Comparison of ENCODE assay signal across 23 cellular contexts in the genomic region with DNA sequence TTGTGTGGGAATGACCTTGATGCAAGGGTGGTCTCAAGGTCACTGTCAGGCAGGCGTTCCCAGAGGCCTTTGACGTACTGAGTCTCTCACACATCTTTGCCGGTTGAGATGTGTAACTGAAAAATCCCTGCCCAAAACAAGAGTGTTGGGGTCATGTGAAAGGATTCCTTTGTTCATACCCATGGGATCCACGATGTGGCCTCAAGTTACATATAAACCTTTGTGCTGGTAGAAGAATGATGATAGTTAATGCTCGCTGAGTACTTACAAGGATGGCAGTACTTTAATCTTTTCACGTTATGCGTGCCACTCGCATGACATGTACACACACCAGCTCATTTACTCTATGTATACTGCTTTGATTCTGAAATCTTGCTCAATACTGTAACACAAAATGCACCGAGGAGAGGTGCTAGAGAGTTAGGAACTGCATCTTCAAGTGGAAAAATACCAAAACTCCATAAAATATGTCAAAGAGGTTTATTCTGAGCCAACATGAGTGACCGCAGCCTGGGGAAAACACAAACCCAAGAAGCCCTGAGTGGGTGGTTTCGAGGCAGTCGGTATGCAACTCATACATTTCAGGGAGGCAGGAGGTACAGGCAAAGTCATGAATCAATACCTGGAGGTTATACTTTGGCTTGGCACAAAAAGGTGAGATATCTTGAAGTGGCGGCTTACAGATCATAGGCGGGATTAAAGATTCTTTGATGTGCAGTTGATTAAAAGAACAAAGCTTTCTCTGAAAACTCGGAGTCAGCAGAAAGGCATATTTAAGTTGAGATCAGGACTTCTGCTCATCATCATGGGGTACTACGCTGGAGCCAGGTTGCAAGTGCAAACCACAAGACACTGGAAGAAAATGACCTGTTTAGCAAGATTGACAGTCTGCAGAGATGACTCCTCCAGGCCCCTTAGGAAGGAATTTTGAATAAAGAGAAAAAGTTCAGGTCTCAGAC.
DNase-seq lines count a peak whose midpoint lies in the region; ATAC-seq, FAIRE-seq and TF ChIP-seq lines count a peak whose summit lies in the region.
"Had no signal": no experiment of that assay in that cellular context is flagged by ENCODE, and none has a peak within 500 bp of the region (broad histone marks: within the 10 kb centered on the region; RNA-seq: fewer than 3 reads in every experiment).

No MANE protein-coding gene starts in this region.

- TF ChIP-seq CTCF in HepG2 (CRISPR knock-in tag; IDR thresholded peaks at IDR 0.05), result no peak
- no peak for TF ChIP-seq CTCF in right lobe of liver (IDR thresholded peaks at IDR 0.05)
- no peak for TF ChIP-seq CTCF in foreskin fibroblast (IDR thresholded peaks at IDR 0.05; ENCODE audit: low read depth, low read length)
- TF ChIP-seq CTCF in RWPE1 (conservative IDR thresholded peaks at IDR 0.05; ENCODE audit: low read depth), result no peak

- CTCF ChIA-PET in HepG2 (lab: Yijun Ruan, JAX; ENCODE audit: low intra/inter-chr PET ratio, low total read pairs) (no interaction called here), RWPE1 (lab: Yijun Ruan, JAX) (no interaction called here)

- H3K27ac ChIP-seq in HepG2 (ENCODE audit: extremely low read length, insufficient read depth, low read length) (no peak overlapping the region), right lobe of liver (no peak overlapping the region), RWPE1 (no peak overlapping the region)
- H3K27ac ChIP-seq: C4-2B, gastroesophageal sphincter, neural progenitor cell, WERI-Rb-1 had no signal

- intact Hi-C loops in HepG2 (cut with micrococcal nuclease; ENCODE audit: unreplicated experiment), result no loop called here
- intact Hi-C loops in right lobe of liver (cut with DNase I), result no loop called here

- in situ Hi-C loops in HepG2 (cut with HindIII; ENCODE audit: extremely low pct_ligation_motif_present, low pct_unique_long_range_greater_than_20kb), result no loop called here

- WGBS in HepG2 (ENCODE audit: low lambda C conversion rate), result 40% methylated on average over 15 of the region's 16 CpGs
- 76% methylated on average over 15 of the region's 16 CpGs for WGBS in right lobe of liver (ENCODE audit: insufficient coverage, low coverage, low lambda C conversion rate, missing lambda C conversion rate)

- TF ChIP-seq POLR2A in HepG2 (IDR thresholded peaks at IDR 0.05; ENCODE audit: insufficient read depth in 1 of 2, low read depth in 2 of 2, low read length in 2 of 2) (no peak), right lobe of liver (IDR thresholded peaks at IDR 0.05) (no peak)

- H3K9me3 ChIP-seq in HepG2 (ENCODE audit: low read length), result no peaks in the 10 kb centered on the region
- no peaks in the 10 kb centered on the region for H3K9me3 ChIP-seq in right lobe of liver
- H3K9me3 ChIP-seq: gastroesophageal sphincter had no signal

- TF ChIP-seq RAD21 in HepG2 (CRISPR knock-in tag; IDR thresholded peaks at IDR 0.05), result no peak

- H3K79me2 ChIP-seq in HepG2 (ENCODE audit: insufficient read depth, low read length), result no peaks in the 10 kb centered on the region

- TF ChIP-seq EP300 in HepG2 (IDR thresholded peaks at IDR 0.05; ENCODE audit: low read depth in 2 of 2, low read length in 2 of 2) (no peak), HepG2 (CRISPR knock-in tag; IDR thresholded peaks at IDR 0.05; ENCODE audit: borderline replicate concordance) (no peak)

- DNase-seq in HepG2 (ENCODE audit: low spot score) (peak; percentile 6), right lobe of liver (no peak), RPMI7951 (ENCODE audit: low read depth) (peak; percentile 68), foreskin fibroblast (peak; percentile 13 to 30), hippocampal formation (lab: John Stamatoyannopoulos, UW) (no peak), NCI-H2107 treated with DMSO at 0.1 percent for 48 hours (lab: John Stamatoyannopoulos, UW; ENCODE audit: unreplicated experiment) (no peak), RWPE1 (ENCODE audit: low spot score) (no peak), DMS79 treated with DMSO at 0.1 percent for 48 hours (lab: John Stamatoyannopoulos, UW) (no peak)
- DNase-seq: activated CD4-positive, alpha-beta T cell treated with anti-CD3 and anti-CD28 coated beads, Interleukin-2, amount 50 U/mL, for 4 hours; activated effector memory CD4-positive, alpha-beta T cell treated with anti-CD3 and anti-CD28 coated beads, Interleukin-2, amount 50 U/mL, for 16 hours; Calu3; effector CD4-positive, alpha-beta T cell; Karpas-422; MV-4-11; NCI-H69; T-helper 2 cell; WERI-Rb-1 had no signal

- H3K36me3 ChIP-seq in HepG2 (replicated peaks in 1 of 2; ENCODE audit: control insufficient read depth in 1 of 2, insufficient read depth in 2 of 2, low read length in 2 of 2) (no peaks in the 10 kb centered on the region), right lobe of liver (no peaks in the 10 kb centered on the region)
- H3K36me3 ChIP-seq: gastroesophageal sphincter, neural progenitor cell, WERI-Rb-1 had no signal

- FAIRE-seq in HepG2 (lab: Jason Lieb, UNC), result no peak
- FAIRE-seq: H54, keratinocyte had no signal

- H2AFZ ChIP-seq in HepG2 (ENCODE audit: low read length), result no peak overlapping the region
- H2AFZ ChIP-seq: neural progenitor cell had no signal

- BruUV-seq in HepG2 (replicated peaks; lab: Mats Ljungman, UMichigan), result no TSS peak

- H3K4me1 ChIP-seq in HepG2 (ENCODE audit: insufficient read depth, low read length) (no peaks in the 10 kb centered on the region), right lobe of liver (no peaks in the 10 kb centered on the region)
- H3K4me1 ChIP-seq: gastroesophageal sphincter, neural progenitor cell had no signal

- H3K9ac ChIP-seq in HepG2 (ENCODE audit: insufficient read depth, low read depth, low read length), result no peak overlapping the region
- H3K9ac ChIP-seq: neural progenitor cell had no signal

- POLR2A ChIA-PET in HepG2 (lab: Yijun Ruan, JAX), result no interaction called here
- POLR2A ChIA-PET in RWPE1 (lab: Yijun Ruan, JAX; ENCODE audit: low non-redundant PET), result no interaction called here

- H3K4me3 ChIP-seq in HepG2 (replicated peaks in 1 of 3; ENCODE audit: insufficient read depth in 1 of 3, low read depth in 2 of 3, low read length in 3 of 3), result no peak overlapping the region
- H3K4me3 ChIP-seq in right lobe of liver, result no peak overlapping the region
- no peak overlapping the region for H3K4me3 ChIP-seq in foreskin fibroblast (ENCODE audit: low read depth in 1 of 2, low read length in 2 of 2)
- H3K4me3 ChIP-seq: gastroesophageal sphincter, neural progenitor cell had no signal

- H3K4me2 ChIP-seq in HepG2 (ENCODE audit: low read depth, low read length), result no peak overlapping the region
- H3K4me2 ChIP-seq: neural progenitor cell had no signal

- ATAC-seq in HepG2 (no peak), right lobe of liver (no peak)
- ATAC-seq: gastroesophageal sphincter, SK-N-SH treated with all-trans-retinoic acid at 6 μM for 48 hours had no signal

- no peaks in the 10 kb centered on the region for H4K20me1 ChIP-seq in HepG2 (ENCODE audit: insufficient read depth, low read length)

- H3K27me3 ChIP-seq in HepG2 (ENCODE audit: control insufficient read depth in 1 of 2, insufficient read depth in 2 of 2, low read length in 2 of 2) (peaks cover 8 to 47% of the 10 kb centered on the region in 2 experiments; a peak in 4 of 5 replicates), right lobe of liver (no peaks in the 10 kb centered on the region)
- H3K27me3 ChIP-seq: neural progenitor cell had no signal

TF ChIP-seq in HepG2, 621 proteins besides CTCF, POLR2A, EP300 and RAD21 (continues in another document):
- TF ChIP-seq, protein P1, sequence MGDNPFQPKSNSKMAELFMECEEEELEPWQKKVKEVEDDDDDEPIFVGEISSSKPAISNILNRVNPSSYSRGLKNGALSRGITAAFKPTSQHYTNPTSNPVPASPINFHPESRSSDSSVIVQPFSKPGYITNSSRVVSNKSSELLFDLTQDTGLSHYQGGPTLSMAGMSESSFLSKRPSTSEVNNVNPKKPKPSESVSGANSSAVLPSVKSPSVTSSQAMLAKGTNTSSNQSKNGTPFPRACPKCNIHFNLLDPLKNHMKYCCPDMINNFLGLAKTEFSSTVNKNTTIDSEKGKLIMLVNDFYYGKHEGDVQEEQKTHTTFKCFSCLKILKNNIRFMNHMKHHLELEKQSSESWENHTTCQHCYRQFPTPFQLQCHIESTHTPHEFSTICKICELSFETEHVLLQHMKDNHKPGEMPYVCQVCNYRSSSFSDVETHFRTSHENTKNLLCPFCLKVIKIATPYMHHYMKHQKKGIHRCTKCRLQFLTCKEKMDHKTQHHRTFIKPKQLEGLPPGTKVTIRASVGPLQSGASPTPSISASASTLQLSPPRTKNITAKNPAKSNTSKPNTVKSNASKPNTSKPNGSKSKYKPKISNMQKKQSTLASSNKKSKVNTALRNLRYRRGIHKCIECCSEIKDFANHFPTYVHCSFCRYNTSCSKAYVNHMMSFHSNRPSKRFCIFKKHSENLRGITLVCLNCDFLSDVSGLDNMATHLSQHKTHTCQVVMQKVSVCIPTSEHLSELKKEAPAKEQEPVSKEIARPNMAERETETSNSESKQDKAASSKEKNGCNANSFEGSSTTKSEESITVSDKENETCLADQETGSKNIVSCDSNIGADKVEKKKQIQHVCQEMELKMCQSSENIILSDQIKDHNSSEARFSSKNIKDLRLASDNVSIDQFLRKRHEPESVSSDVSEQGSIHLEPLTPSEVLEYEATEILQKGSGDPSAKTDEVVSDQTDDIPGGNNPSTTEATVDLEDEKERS (CRISPR knock-in tag; IDR thresholded peaks at IDR 0.05), result no peak

Comparison
In these comparisons a context has a peak if more than half of its experiments do, and no peak if none do; other contexts are left out.
1. DNase-seq: peak in HepG2 (single experiment), RPMI7951 (single experiment) and foreskin fibroblast (2 of 2); none in right lobe of liver (0 of 3), hippocampal formation (0 of 2), NCI-H2107 treated with DMSO at 0.1 percent for 48 hours (single experiment), RWPE1 (single experiment) and DMS79 treated with DMSO at 0.1 percent for 48 hours (single experiment).